Comparison of ENCODE assay signal across 8 cellular contexts in genomic region chrX:153722704-153723350, GRCh38. TPM values are rescaled to one million over a fixed set of nuclear protein-coding genes. Genes with fewer than 3 reads are reported as not detected.
DNase-seq lines count a peak whose midpoint lies in the region; ATAC-seq and TF ChIP-seq lines count a peak whose summit lies in the region.

No MANE protein-coding gene starts in this region.

- no peak for DNase-seq in T-cell
- no peak for DNase-seq in fibroblast of the aortic adventitia (ENCODE audit: low read depth)
- DNase-seq in T-helper 9 cell: no peak

- POLR2A ChIA-PET in HEK293 (lab: Yijun Ruan, JAX): no interaction called here
- POLR2A ChIA-PET in T-cell (lab: Charles Lee): no interaction called here

- H3K9me3 ChIP-seq in HEK293 (ENCODE audit: control insufficient read depth, insufficient read depth, low read depth, low read length): no peaks in the 10 kb centered on the region

- H3K4me3 ChIP-seq in HEK293 (ENCODE audit: low read depth, low read length): peak overlapping the region; percentile 58
- H3K4me3 ChIP-seq in fibroblast of the aortic adventitia (ENCODE audit: low read depth, low read length): peak overlapping the region; percentile 72
- H3K4me3 ChIP-seq in skin epidermis: peak overlapping the region; percentile 52 to 76 (median 68)

- H3K4me1 ChIP-seq in HEK293 (ENCODE audit: control insufficient read depth, insufficient read depth, low read length): peaks cover 3% of the 10 kb centered on the region

- no peaks in the 10 kb centered on the region for H3K9me3 Mint-ChIP-seq in T-cell

- H3K27ac ChIP-seq in HEK293 (ENCODE audit: extremely low read depth, low read depth, low read length) (peak overlapping the region; percentile 89; the same call in 1 of the 2 replicates), skin epidermis (peak overlapping the region; percentile 53 to 94 (median 87))

- peaks cover 0 to 5% of the 10 kb centered on the region in 2 donors for H3K27me3 Mint-ChIP-seq in T-cell

- ATAC-seq in T-cell (replicated peaks in 1 of 4) (no peak), HG02610 (IDR thresholded peaks at IDR 0.05; ENCODE audit: unreplicated experiment) (no peak), HG02970 (IDR thresholded peaks at IDR 0.05; ENCODE audit: low FRiP score, unreplicated experiment) (no peak), GM21515 (IDR thresholded peaks at IDR 0.05; ENCODE audit: unreplicated experiment) (no peak)

- H3K4me3 Mint-ChIP-seq in T-cell: peak overlapping the region; percentile 80 to 85 (median 82)

- TF ChIP-seq CTCF in HEK293 (tag by site-specific recombination; IDR thresholded peaks at IDR 0.05) (no peak), fibroblast of the aortic adventitia (IDR thresholded peaks at IDR 0.05; ENCODE audit: insufficient read depth, low read length) (no peak)

- peak overlapping the region; percentile 73 to 81 for H3K27ac Mint-ChIP-seq in T-cell

- H3K4me1 Mint-ChIP-seq in T-cell: peaks cover 23 to 52% (median 41%) of the 10 kb centered on the region in 3 donors

- CTCF ChIA-PET in HEK293 (lab: Yijun Ruan, JAX): no interaction called here
- CTCF ChIA-PET in T-cell (lab: Charles Lee): interaction anchor here (0.6 to 1.2 kb wide), 2 partner anchors 16 to 71 kb away, joined by 3 read pairs; partner anchors contain the start of genes IDH3G (in 1 of the 2) and SSR4 (in 1 of the 2)

- H3K36me3 Mint-ChIP-seq in T-cell: peaks cover 11% of the 10 kb centered on the region

- H3K36me3 ChIP-seq in HEK293 (ENCODE audit: control insufficient read depth in 2 of 2, insufficient read depth in 1 of 2, low read length in 2 of 2): peaks cover 7 to 46% of the 10 kb centered on the region in 2 experiments

TF ChIP-seq in HEK293, 187 proteins besides CTCF, POLR2A, EP300 and RAD21:
- TF ChIP-seq ZNF248 (tag by site-specific recombination; IDR thresholded peaks at IDR 0.05) (no peak), ZNF677 (tag by site-specific recombination; IDR thresholded peaks at IDR 0.05) (no peak), ZNF280D (tag by site-specific recombination; IDR thresholded peaks at IDR 0.05) (no peak)

RNA-seq across cellular contexts. Expression of gene BCAP31, which starts 1.4 kb away (rescaled TPM):
- total RNA-seq in T-cell (100 to 1,000 TPM in 4 of 5 donors, 10 to 100 TPM in 1; 90.1 to 124 (median 107) TPM), fibroblast of the aortic adventitia (ENCODE audit: low replicate concordance) (75.4 and 111 TPM in 2 replicates)

RNA-seq across cellular contexts. Expression of gene ABCD1, which starts 1.8 kb away (rescaled TPM):
- total RNA-seq in T-cell: 10 to 100 TPM in 1 of 5 donors, 1 to 10 TPM in 4; 6.9 to 10.7 (median 7.9) TPM
- total RNA-seq in fibroblast of the aortic adventitia (ENCODE audit: low replicate concordance): 9.3 and 15.5 TPM in 2 replicates

RNA-seq across cellular contexts. Expression of gene SLC6A8, which starts 35.1 kb away (rescaled TPM):
- total RNA-seq in T-cell: 1 to 10 TPM in 4 of 5 donors, under 1 TPM in 1; 0.89 to 2.3 (median 1.9) TPM
- 5.6 and 8.8 TPM in 2 replicates for total RNA-seq in fibroblast of the aortic adventitia (ENCODE audit: low replicate concordance)

RNA-seq across cellular contexts. Expression of gene PLXNB3, which starts 41.2 kb away (rescaled TPM):
- total RNA-seq in T-cell (under 1 TPM in 4 of 5 donors, not detected in 1; 0.28 to 0.47 (median 0.43) TPM), fibroblast of the aortic adventitia (ENCODE audit: low replicate concordance) (3.1 and 6.1 TPM in 2 replicates)

RNA-seq across cellular contexts. Expression of gene PNCK, which starts 49.2 kb away (rescaled TPM):
- total RNA-seq in T-cell (1 to 10 TPM in 1 of 5 donors, not detected in 4; 1.0 TPM), fibroblast of the aortic adventitia (ENCODE audit: low replicate concordance) (0.33 TPM in 1 of 2 replicates, not detected in the other)
